Comparison of ENCODE assay signal across 8 cellular contexts in genomic region chr10:34526758-34527730, GRCh38.
DNase-seq lines count a peak whose midpoint lies in the region; ATAC-seq and TF ChIP-seq lines count a peak whose summit lies in the region.

No MANE protein-coding gene starts in this region.

- peak overlapping the region; percentile 98 for H2BK120ac ChIP-seq in IMR-90 (ENCODE audit: low read depth, low read length)

- H3K14ac ChIP-seq in IMR-90 (replicated peaks; ENCODE audit: low read depth, low read length), result peak overlapping the region; percentile 98

- H3K27ac ChIP-seq in IMR-90 (ENCODE audit: insufficient read depth, low read length) (peak overlapping the region; percentile 81), colonic mucosa (peak overlapping the region; percentile 24), right lobe of liver (no peak overlapping the region)

- CTCF ChIA-PET in IMR-90 (lab: Yijun Ruan, JAX), result interaction anchor here (0.6 to 1.1 kb wide), 4 partner anchors 24 to 112 kb away, joined by 3 to 4 read pairs (median 3); no protein-coding TSS in a partner anchor

- H3K27me3 ChIP-seq in IMR-90 (ENCODE audit: control insufficient read depth, insufficient read depth, low read length) (no peaks in the 10 kb centered on the region), colonic mucosa (no peaks in the 10 kb centered on the region), right lobe of liver (no peaks in the 10 kb centered on the region)

- WGBS in IMR-90 (ENCODE audit: extremely low coverage in 2 of 2, insufficient read length in 1 of 2), 2 experiments, result no CpG with 5 or more reads among the region's 7 CpGs
- WGBS in right lobe of liver (ENCODE audit: insufficient coverage, low coverage, low lambda C conversion rate, missing lambda C conversion rate), result 84% methylated on average over 7 of the region's 7 CpGs

- dilution Hi-C loops in IMR-90 (cut with HindIII; ENCODE audit: low sequenced_read_pairs, unreplicated experiment), result no loop called here

- peak; percentile 73 for TF ChIP-seq RAD21 in IMR-90 (IDR thresholded peaks at IDR 0.05; ENCODE audit: low read length)

- DNase-seq in AG09309 (ENCODE audit: low read depth), result peak; percentile 95
- DNase-seq in IMR-90, result peak; percentile 98
- DNase-seq in colonic mucosa, result no peak
- DNase-seq in right lobe of liver, result no peak
- no peak for DNase-seq in activated CD4-positive, alpha-beta T cell treated with anti-CD3 and anti-CD28 coated beads, Interleukin-2, amount 50 U/mL, for 4 hours
- DNase-seq in activated CD8-positive, alpha-beta memory T cell treated with anti-CD3 and anti-CD28 coated beads, Interleukin-2, amount 50 U/mL, for 48 hours, result no peak
- no peak for DNase-seq in activated T-cell treated with anti-CD3 and anti-CD28 coated beads, Interleukin-2, amount 50 U/mL, for 24 hours

- H3K9me3 ChIP-seq in IMR-90 (ENCODE audit: control insufficient read depth, insufficient read depth, low read length) (no peaks in the 10 kb centered on the region; the same call in 1 of the 2 replicates), colonic mucosa (no peaks in the 10 kb centered on the region), right lobe of liver (no peaks in the 10 kb centered on the region)

- peaks cover 3% of the 10 kb centered on the region for H3K4me1 Mint-ChIP-seq in activated T-cell treated with anti-CD3 and anti-CD28 coated beads, Interleukin-2, amount 50 U/mL, for 24 hours (ENCODE audit: low read depth)

- H3K9me3 Mint-ChIP-seq in activated T-cell treated with anti-CD3 and anti-CD28 coated beads, Interleukin-2, amount 50 U/mL, for 24 hours, result no peaks in the 10 kb centered on the region

- peaks cover 16% of the 10 kb centered on the region for H3K9me1 ChIP-seq in IMR-90 (ENCODE audit: insufficient read depth, low read length)

- TF ChIP-seq CTCF in AG09309 (IDR thresholded peaks at IDR 0.05; ENCODE audit: control insufficient read depth, insufficient read depth, low read depth, low read length, missing control alignments) (peak; percentile 37), IMR-90 (conservative IDR thresholded peaks at IDR 0.05; ENCODE audit: low read depth, low read length) (peak; percentile 57), colonic mucosa (IDR thresholded peaks at IDR 0.05) (no peak), right lobe of liver (IDR thresholded peaks at IDR 0.05) (peak in 2 of 4 donors; percentile 12 to 33)

- H2AK9ac ChIP-seq in IMR-90 (replicated peaks; ENCODE audit: low read depth, low read length, poor library complexity), result peak overlapping the region; percentile 13

- H2BK15ac ChIP-seq in IMR-90 (ENCODE audit: low read depth, low read length), result peak overlapping the region; percentile 91; the same call in 2 of the 3 replicates

- peak overlapping the region; percentile 98 for H2BK5ac ChIP-seq in IMR-90 (ENCODE audit: low read depth, low read length, poor library complexity, severe bottlenecking)

- peak overlapping the region; percentile 95 for H2BK20ac ChIP-seq in IMR-90 (ENCODE audit: low read depth, low read length)

- peak overlapping the region; percentile 54 for H3K56ac ChIP-seq in IMR-90 (ENCODE audit: extremely low read depth, insufficient read depth, low read length)

- POLR2A ChIA-PET in IMR-90 (lab: Charles Lee; ENCODE audit: unreplicated experiment), result no interaction called here

- no peak overlapping the region for H3K27ac Mint-ChIP-seq in activated T-cell treated with anti-CD3 and anti-CD28 coated beads, Interleukin-2, amount 50 U/mL, for 24 hours

- H3K4me2 ChIP-seq in IMR-90 (ENCODE audit: low read depth, low read length), result peak overlapping the region; percentile 48

- peak; percentile 87 for ATAC-seq in IMR-90 (ENCODE audit: low read depth)
- ATAC-seq in right lobe of liver, result peak; percentile 27 to 65 (median 44)
- ATAC-seq in HG03457 (IDR thresholded peaks at IDR 0.05; ENCODE audit: unreplicated experiment), result no peak

- H4K20me1 ChIP-seq in IMR-90 (ENCODE audit: insufficient read depth, low read length), result no peaks in the 10 kb centered on the region

- H3K27me3 Mint-ChIP-seq in activated T-cell treated with anti-CD3 and anti-CD28 coated beads, Interleukin-2, amount 50 U/mL, for 24 hours, result peaks cover 7% of the 10 kb centered on the region

- H3K23ac ChIP-seq in IMR-90 (ENCODE audit: low read depth, low read length), result peak overlapping the region; percentile 98

- peak overlapping the region; percentile 97 for H3K18ac ChIP-seq in IMR-90 (ENCODE audit: low read depth, low read length)

- no peaks in the 10 kb centered on the region for H3K36me3 ChIP-seq in IMR-90 (ENCODE audit: control insufficient read depth, insufficient read depth, low read length)
- no peaks in the 10 kb centered on the region for H3K36me3 ChIP-seq in colonic mucosa
- H3K36me3 ChIP-seq in right lobe of liver, result no peaks in the 10 kb centered on the region

- H3K4ac ChIP-seq in IMR-90 (ENCODE audit: low read depth, low read length), result peak overlapping the region; percentile 99

- H3K4me1 ChIP-seq in IMR-90 (ENCODE audit: control insufficient read depth, insufficient read depth, low read length), result peaks cover 14% of the 10 kb centered on the region
- no peaks in the 10 kb centered on the region for H3K4me1 ChIP-seq in colonic mucosa
- H3K4me1 ChIP-seq in right lobe of liver, result no peaks in the 10 kb centered on the region

- H2AK5ac ChIP-seq in IMR-90 (ENCODE audit: low read depth, low read length), result peak overlapping the region; percentile 81

- intact Hi-C loops in IMR-90 (cut with micrococcal nuclease), result loop anchor here (1.0 to 5.0 kb wide), 2 partner anchors 70 to 111 kb away; no protein-coding TSS in a partner anchor
- intact Hi-C loops in colonic mucosa (cut with DNase I), result loop anchor here (5.0 kb wide), 1 partner anchor 105 kb away; no protein-coding TSS in a partner anchor
- intact Hi-C loops in right lobe of liver (cut with DNase I), result no loop called here

- H3K4me3 ChIP-seq in AG09309 (ENCODE audit: control insufficient read depth, low read depth, low read length), result 0 out of 2 replicates have a peak overlapping the region, but pooled peaks have one; percentile 5
- peak overlapping the region; percentile 6; the same call in 1 of the 2 replicates for H3K4me3 ChIP-seq in IMR-90 (ENCODE audit: insufficient read depth, low read depth, low read length)
- no peak overlapping the region for H3K4me3 ChIP-seq in colonic mucosa
- no peak overlapping the region for H3K4me3 ChIP-seq in right lobe of liver

- H4K8ac ChIP-seq in IMR-90 (ENCODE audit: low read depth in 2 of 2, low read length in 2 of 2), result peak overlapping the region; percentile 65 to 96

- peak; percentile 49 for TF ChIP-seq POLR2A in IMR-90 (IDR thresholded peaks at IDR 0.05; ENCODE audit: low read depth, low read length)
- TF ChIP-seq POLR2A in right lobe of liver (IDR thresholded peaks at IDR 0.05), result no peak

- in situ Hi-C loops in IMR-90 (cut with MboI; ENCODE audit: low sequenced_read_pairs), result loop anchor here (5.0 kb wide), 1 partner anchor 105 kb away; no protein-coding TSS in a partner anchor

- H3K4me3 Mint-ChIP-seq in activated T-cell treated with anti-CD3 and anti-CD28 coated beads, Interleukin-2, amount 50 U/mL, for 24 hours, result no peak overlapping the region

- H4K91ac ChIP-seq in IMR-90 (ENCODE audit: insufficient read depth, low read depth, low read length), result peak overlapping the region; percentile 98

- peak overlapping the region; percentile 82 for H2AFZ ChIP-seq in IMR-90 (replicated peaks; ENCODE audit: low read length, poor library complexity)

- H3K9ac ChIP-seq in IMR-90 (ENCODE audit: low read depth, low read length), result peak overlapping the region; percentile 21; the same call in 1 of the 2 replicates
- no peak overlapping the region for H3K9ac ChIP-seq in colonic mucosa (ENCODE audit: low read depth in 2 of 2, low read length in 2 of 2)

- BruUV-seq in IMR-90 (replicated peaks; lab: Mats Ljungman, UMichigan), result no TSS peak

- peak overlapping the region; percentile 98 for H4K5ac ChIP-seq in IMR-90 (ENCODE audit: low read depth, low read length)

- H3K36me3 Mint-ChIP-seq in activated T-cell treated with anti-CD3 and anti-CD28 coated beads, Interleukin-2, amount 50 U/mL, for 24 hours (ENCODE audit: low read depth), result no peaks in the 10 kb centered on the region

- peaks cover 11 to 44% of the 10 kb centered on the region in 2 experiments for H3K79me1 ChIP-seq in IMR-90 (ENCODE audit: low read depth in 1 of 2, low read length in 2 of 2)

TF ChIP-seq in IMR-90, 13 proteins besides CTCF, POLR2A, EP300 and RAD21 (continues in another document):
- TF ChIP-seq BHLHE40 (IDR thresholded peaks at IDR 0.05; ENCODE audit: low read depth, low read length) (peak; percentile 40; the same call in 1 of the 2 replicates), MXI1 (IDR thresholded peaks at IDR 0.05; ENCODE audit: borderline replicate concordance, low read depth, low read length) (no peak), MAFK (IDR thresholded peaks at IDR 0.05; ENCODE audit: low read depth, low read length) (peak; percentile 49; the same call in 1 of the 2 replicates), ELK1 (IDR thresholded peaks at IDR 0.05; ENCODE audit: borderline replicate concordance, low read depth, low read length) (no peak), SMC3 (IDR thresholded peaks at IDR 0.05; ENCODE audit: low read depth, low read length) (peak; percentile 58), RCOR1 (IDR thresholded peaks at IDR 0.05; ENCODE audit: insufficient replicate concordance, low read length) (no peak), USF2 (IDR thresholded peaks at IDR 0.05; ENCODE audit: low read depth, low read length) (no peak), FOS (IDR thresholded peaks at IDR 0.05; ENCODE audit: low read depth, low read length) (peak; percentile 89; the same call in 1 of the 2 replicates), NFE2L2 (IDR thresholded peaks at IDR 0.05; ENCODE audit: low read depth, low read length) (peak; percentile 57), CEBPB (IDR thresholded peaks at IDR 0.05; ENCODE audit: low read depth, low read length) (peak; percentile 84), RFX5 (IDR thresholded peaks at IDR 0.05; ENCODE audit: low read depth, low read length) (no peak)

Comparison
In these comparisons a context has a peak if more than half of its experiments do, and no peak if none do; other contexts are left out.
1. DNase-seq: peak in AG09309 (single experiment) and IMR-90 (single experiment); none in colonic mucosa (single experiment), right lobe of liver (0 of 3), activated CD4-positive, alpha-beta T cell treated with anti-CD3 and anti-CD28 coated beads, Interleukin-2, amount 50 U/mL, for 4 hours (0 of 2), activated CD8-positive, alpha-beta memory T cell treated with anti-CD3 and anti-CD28 coated beads, Interleukin-2, amount 50 U/mL, for 48 hours (single experiment) and activated T-cell treated with anti-CD3 and anti-CD28 coated beads, Interleukin-2, amount 50 U/mL, for 24 hours (single experiment).
2. H3K4me3 ChIP-seq: peak in AG09309 (single experiment) and IMR-90 (single experiment); none in colonic mucosa (single experiment) and right lobe of liver (0 of 3).
3. H3K27ac ChIP-seq: peak in IMR-90 (single experiment) and colonic mucosa (single experiment); none in right lobe of liver (0 of 3).
4. intact Hi-C loops: an anchor here in IMR-90 (1.0 to 5.0 kb wide) and colonic mucosa (5.0 kb wide); none called in right lobe of liver.